ENCODE assay signal across 20 cellular contexts in the genomic region with DNA sequence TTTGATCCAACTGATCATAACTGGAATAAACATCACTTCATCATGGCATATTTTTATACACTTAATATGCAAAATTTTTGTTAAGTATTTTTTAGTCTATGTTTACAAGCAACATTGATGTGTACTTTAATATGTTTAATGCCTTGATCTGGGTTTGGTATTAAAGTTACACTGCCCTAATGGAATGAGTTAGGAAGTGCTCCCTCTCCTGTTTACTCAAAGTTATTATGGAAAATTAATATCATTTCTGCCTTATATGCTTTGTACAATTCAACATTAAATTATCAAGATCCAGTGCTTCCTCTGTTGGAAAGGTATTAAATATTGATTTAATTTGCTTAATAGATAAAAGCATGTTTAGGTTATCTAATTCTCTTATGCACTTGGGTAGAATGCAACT.
A peak's percentile ranks its signal among the peaks of the same experiment; 100 is the strongest.
DNase-seq lines count a peak whose midpoint lies in the region; ATAC-seq and TF ChIP-seq lines count a peak whose summit lies in the region.
"Had no signal": no experiment of that assay in that cellular context is flagged by ENCODE, and none has a peak within 500 bp of the region (broad histone marks: within the 10 kb centered on the region; RNA-seq: fewer than 3 reads in every experiment).

No MANE protein-coding gene starts in this region.

- CTCF ChIA-PET in PC-3 (lab: Charles Lee) (no interaction called here), OCI-LY7 (lab: Charles Lee; ENCODE audit: unreplicated experiment) (no interaction called here)

- H4K20me1 ChIP-seq in PC-3 (ENCODE audit: low read length) (no peaks in the 10 kb centered on the region), osteoblast (ENCODE audit: insufficient read depth, low read length) (no peaks in the 10 kb centered on the region), OCI-LY7 (ENCODE audit: insufficient read depth, low read length) (no peaks in the 10 kb centered on the region)

- ATAC-seq in PC-3: peak; percentile 50
- ATAC-seq in lower lobe of right lung: no peak
- ATAC-seq in HG03097 (IDR thresholded peaks at IDR 0.05; ENCODE audit: low FRiP score, unreplicated experiment): no peak
- ATAC-seq: heart left ventricle, mucosa of descending colon had no signal

- H3K4me3 ChIP-seq in PC-3 (ENCODE audit: low read length): no peak overlapping the region
- H3K4me3 ChIP-seq in epithelial cell of esophagus (ENCODE audit: low read length): no peak overlapping the region
- H3K4me3 ChIP-seq in osteoblast (ENCODE audit: insufficient read depth, low read length): no peak overlapping the region
- no peak overlapping the region for H3K4me3 ChIP-seq in OCI-LY7 (ENCODE audit: low read depth, low read length, poor library complexity, severe bottlenecking)
- H3K4me3 ChIP-seq in lower lobe of right lung: no peak overlapping the region
- H3K4me3 ChIP-seq: heart left ventricle, mucosa of descending colon had no signal

- H3K27me3 ChIP-seq in PC-3 (ENCODE audit: low read length): no peaks in the 10 kb centered on the region
- H3K27me3 ChIP-seq in osteoblast (ENCODE audit: insufficient read depth, low read length): no peaks in the 10 kb centered on the region
- H3K27me3 ChIP-seq in lower lobe of right lung (ENCODE audit: low read depth): no peaks in the 10 kb centered on the region
- H3K27me3 ChIP-seq: BE2C, heart left ventricle had no signal

- DNase-seq in EL (peak; percentile 15), PC-3 (peak; percentile 42), epithelial cell of esophagus (ENCODE audit: low read depth) (peak; percentile 34), osteoblast (ENCODE audit: insufficient read length, low spot score, missing footprints) (no peak), OCI-LY7 (ENCODE audit: low spot score) (no peak), lower lobe of right lung (no peak)
- no peak for DNase-seq in stimulated activated CD4-positive, alpha-beta T cell treated with anti-CD3 and anti-CD28 coated beads, Interleukin-2, amount 100 ng/mL, for 24 hours
- DNase-seq: activated CD4-positive, alpha-beta T cell treated with anti-CD3 and anti-CD28 coated beads, Interleukin-2, amount 10 ng/mL, durations not matched to agents 7 days and 5 days; activated CD8-positive, alpha-beta memory T cell treated with anti-CD3 and anti-CD28 coated beads, Interleukin-2, amount 50 U/mL, for 4 hours; BE2C; Calu3; central memory CD4-positive, alpha-beta T cell; heart left ventricle; mucosa of descending colon; NCI-H1417; NCI-H2171 treated with DMSO at 0.1 percent for 48 hours; NCI-H69; SHP77; T-helper 1 cell had no signal

- H3K9ac ChIP-seq in PC-3 (ENCODE audit: low read length): no peak overlapping the region

- intact Hi-C loops in PC-3 (cut with micrococcal nuclease): loop anchor here (1.0 to 5.0 kb wide), 3 partner anchors 58 to 523 kb away; no protein-coding TSS in a partner anchor
- intact Hi-C loops in OCI-LY7 (cut with micrococcal nuclease; ENCODE audit: unreplicated experiment): no loop called here
- intact Hi-C loops in lower lobe of right lung (cut with DNase I): no loop called here

- H3K9me2 ChIP-seq in PC-3 (replicated peaks; ENCODE audit: low read length) (no peaks in the 10 kb centered on the region), OCI-LY7 (ENCODE audit: insufficient read depth, low read length) (no peaks in the 10 kb centered on the region)

- BruUV-seq in PC-3 (replicated peaks; lab: Mats Ljungman, UMichigan): no TSS peak
- BruUV-seq in OCI-LY7 (replicated peaks; lab: Mats Ljungman, UMichigan): no TSS peak

- no peaks in the 10 kb centered on the region for H3K4me1 ChIP-seq in PC-3 (ENCODE audit: insufficient read depth, low read length)
- no peaks in the 10 kb centered on the region for H3K4me1 ChIP-seq in osteoblast (ENCODE audit: insufficient read depth, low read length)
- no peaks in the 10 kb centered on the region for H3K4me1 ChIP-seq in OCI-LY7 (ENCODE audit: insufficient read depth, low read length, poor library complexity, severe bottlenecking)
- H3K4me1 ChIP-seq in lower lobe of right lung: no peaks in the 10 kb centered on the region
- H3K4me1 ChIP-seq: BE2C, heart left ventricle had no signal

- H3K36me3 ChIP-seq in PC-3 (ENCODE audit: low read depth, low read length) (no peaks in the 10 kb centered on the region), osteoblast (ENCODE audit: insufficient read depth, low read length) (no peaks in the 10 kb centered on the region), OCI-LY7 (ENCODE audit: insufficient read depth, low read length) (no peaks in the 10 kb centered on the region), lower lobe of right lung (no peaks in the 10 kb centered on the region)
- H3K36me3 ChIP-seq: BE2C, heart left ventricle had no signal

- no peak overlapping the region for H3K4me2 ChIP-seq in PC-3 (ENCODE audit: low read length)
- H3K4me2 ChIP-seq in osteoblast (ENCODE audit: insufficient read depth, low read length): no peak overlapping the region
- H3K4me2 ChIP-seq in OCI-LY7 (ENCODE audit: low read length): no peak overlapping the region

- H2AFZ ChIP-seq in PC-3 (ENCODE audit: low read length): no peak overlapping the region
- H2AFZ ChIP-seq in osteoblast (ENCODE audit: low read length): no peak overlapping the region
- no peak overlapping the region for H2AFZ ChIP-seq in OCI-LY7 (ENCODE audit: low read length)

- no peak overlapping the region for H3K27ac ChIP-seq in PC-3 (ENCODE audit: low read length)
- no peak overlapping the region for H3K27ac ChIP-seq in osteoblast (ENCODE audit: low read depth, low read length)
- H3K27ac ChIP-seq in OCI-LY7 (ENCODE audit: low read depth, low read length, poor library complexity, severe bottlenecking): no peak overlapping the region
- H3K27ac ChIP-seq in lower lobe of right lung: no peak overlapping the region
- H3K27ac ChIP-seq: heart left ventricle had no signal

- H3K9me3 ChIP-seq in PC-3 (ENCODE audit: low read length) (peaks cover 13% of the 10 kb centered on the region; the same call in 1 of the 2 replicates), osteoblast (ENCODE audit: low read depth, low read length) (peaks cover 9% of the 10 kb centered on the region), OCI-LY7 (ENCODE audit: low read length) (no peaks in the 10 kb centered on the region), lower lobe of right lung (peaks cover 3% of the 10 kb centered on the region)
- H3K9me3 ChIP-seq: BE2C had no signal

- no peaks in the 10 kb centered on the region for H3F3A ChIP-seq in PC-3 (ENCODE audit: low read length, unreplicated experiment)

- TF ChIP-seq CTCF in PC-3 (conservative IDR thresholded peaks at IDR 0.05; ENCODE audit: low read depth, low read length): peak; percentile 61
- TF ChIP-seq CTCF in epithelial cell of esophagus (IDR thresholded peaks at IDR 0.05; ENCODE audit: insufficient read depth, low read depth, low read length, missing control alignments): peak; percentile 36
- TF ChIP-seq CTCF in osteoblast (IDR thresholded peaks at IDR 0.05; ENCODE audit: extremely low read depth, low read depth, low read length): peak; percentile 24
- no peak for TF ChIP-seq CTCF in OCI-LY7 (conservative IDR thresholded peaks at IDR 0.05; ENCODE audit: low read length)
- no peak for TF ChIP-seq CTCF in lower lobe of right lung (IDR thresholded peaks at IDR 0.05)

- H3K79me2 ChIP-seq in PC-3 (ENCODE audit: low read length) (no peaks in the 10 kb centered on the region), osteoblast (ENCODE audit: insufficient read depth, low read length) (no peaks in the 10 kb centered on the region), OCI-LY7 (ENCODE audit: insufficient read depth, low read depth, low read length) (no peaks in the 10 kb centered on the region)

- POLR2A ChIA-PET in PC-3 (lab: Charles Lee; ENCODE audit: unreplicated experiment) (no interaction called here), OCI-LY7 (lab: Charles Lee) (interaction anchor here (0.8 kb wide), 1 partner anchor 16 kb away, joined by 4 read pairs; no protein-coding TSS in a partner anchor)

Comparison
In these comparisons a context has a peak if more than half of its experiments do, and no peak if none do; other contexts are left out.
1. DNase-seq: peak in EL (single experiment), PC-3 (single experiment) and epithelial cell of esophagus (single experiment); none in osteoblast (single experiment), OCI-LY7 (single experiment), stimulated activated CD4-positive, alpha-beta T cell treated with anti-CD3 and anti-CD28 coated beads, Interleukin-2, amount 100 ng/mL, for 24 hours (0 of 2) and lower lobe of right lung (single experiment).
2. CTCF ChIP-seq: peak in PC-3 (single experiment), epithelial cell of esophagus (single experiment) and osteoblast (single experiment); none in OCI-LY7 (single experiment) and lower lobe of right lung (single experiment).